Comparison of ENCODE assay signal across 7 cellular contexts in the genomic region with DNA sequence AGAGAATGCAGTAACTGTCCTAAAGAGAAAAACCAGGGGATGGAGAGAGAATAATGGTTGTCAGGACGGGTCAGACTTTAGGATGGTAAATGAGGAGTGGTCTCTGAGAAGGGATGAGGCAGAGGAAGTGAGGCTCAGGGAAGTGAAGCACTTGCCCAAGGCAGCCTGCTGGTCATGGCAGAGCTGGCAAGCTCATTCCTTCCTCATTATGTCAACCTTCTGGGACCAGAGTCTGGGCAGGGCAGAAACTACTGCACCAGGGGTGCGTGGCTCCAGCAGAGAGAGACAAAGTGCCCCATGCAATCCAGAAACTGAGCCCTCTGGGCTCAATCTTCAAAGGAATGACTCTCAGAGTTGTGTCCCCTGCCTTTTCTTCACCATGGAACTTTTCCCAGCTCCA. TPM values are rescaled to one million over a fixed set of nuclear protein-coding genes. Genes with fewer than 3 reads are reported as not detected.
"Had no signal": no experiment of that assay in that cellular context is flagged by ENCODE, and none has a peak within 500 bp of the region (broad histone marks: within the 10 kb centered on the region; RNA-seq: fewer than 3 reads in every experiment).

No MANE protein-coding gene starts in this region.

RNA-seq across cellular contexts. Expression of a gene that starts 27.5 kb away (rescaled TPM):
- total RNA-seq: GM23248, GM23338, H1, H4, H7, H9, HFFc6 had no signal
- polyA plus RNA-seq: GM23248, GM23338, H1 had no signal

RNA-seq across cellular contexts. Expression of a gene that starts 53.6 kb away (rescaled TPM):
- total RNA-seq: GM23248, GM23338, H1 had no signal
- polyA plus RNA-seq: GM23248, GM23338 had no signal
